6 cellular contexts compared by ENCODE assay signal in the genomic region with DNA sequence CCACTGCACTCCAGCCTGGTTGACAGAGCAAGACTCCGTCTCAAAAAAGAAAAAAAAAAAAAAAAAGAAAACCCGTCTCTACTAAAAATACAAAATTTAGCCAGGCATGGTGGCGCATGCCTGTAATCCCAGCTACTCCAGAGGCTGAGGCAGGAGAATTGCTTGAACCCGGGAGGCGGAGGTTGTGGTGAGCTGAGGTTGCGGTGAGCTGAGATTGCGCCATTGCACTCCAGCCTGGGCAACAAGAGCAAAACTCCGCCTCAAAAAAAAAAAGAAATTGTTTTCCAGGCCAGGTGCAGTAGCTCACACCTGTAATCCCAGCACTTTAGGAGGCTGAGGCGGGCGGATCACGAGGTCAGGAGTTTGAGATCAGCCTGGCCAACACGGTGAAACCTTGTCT. TPM values are rescaled to one million over a fixed set of nuclear protein-coding genes. Genes with fewer than 3 reads are reported as not detected.
"Had no signal": no experiment of that assay in that cellular context is flagged by ENCODE, and none has a peak within 500 bp of the region (broad histone marks: within the 10 kb centered on the region; RNA-seq: fewer than 3 reads in every experiment).

No MANE protein-coding gene starts in this region.

RNA-seq across cellular contexts. Expression of gene MEIS3, which starts 32.7 kb away (rescaled TPM):
- total RNA-seq: dermis blood vessel endothelial cell, mononuclear cell had no signal

RNA-seq across cellular contexts. Expression of gene C5AR2, which starts 54.6 kb away (rescaled TPM):
- total RNA-seq: endothelial cell of umbilical vein, epithelial cell of proximal tubule, fibroblast of villous mesenchyme, foreskin keratinocyte had no signal
